Comparison of ENCODE assay signal across 14 cellular contexts in the genomic region with DNA sequence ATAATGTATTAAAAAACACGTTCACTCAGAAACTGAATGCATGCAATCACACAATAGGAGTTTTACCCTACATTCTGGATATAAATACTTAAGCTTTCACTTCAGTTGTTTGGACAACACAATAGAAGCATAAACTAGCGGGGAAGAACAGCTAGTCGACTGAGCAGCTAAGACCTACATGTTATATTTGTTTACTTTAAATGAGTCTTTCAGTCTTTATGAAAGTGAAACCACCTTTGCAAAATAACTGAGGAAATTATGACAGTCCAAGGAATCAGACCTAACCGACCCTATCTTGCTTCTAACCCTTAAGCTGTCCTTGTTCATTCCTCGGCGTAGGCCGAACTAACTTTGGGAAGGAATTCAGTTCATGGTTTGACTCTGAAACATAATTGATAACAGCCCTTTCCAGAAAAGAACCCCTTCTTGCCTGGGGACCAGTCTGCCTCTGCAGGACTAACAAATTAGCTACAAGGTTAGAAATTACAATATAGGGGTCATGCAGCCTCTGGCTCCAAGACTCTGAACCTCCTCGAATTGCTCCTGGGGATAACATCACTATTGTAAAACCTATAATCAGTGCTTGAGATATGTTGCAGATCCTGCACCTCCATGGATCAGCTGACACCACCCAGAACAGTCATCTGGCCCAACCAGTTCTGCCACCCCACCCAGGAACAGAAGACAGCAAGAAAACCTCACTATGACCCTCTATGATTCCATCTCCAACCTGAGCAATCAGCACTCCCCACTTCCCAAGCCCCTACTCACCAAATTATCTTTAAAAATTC.
DNase-seq lines count a peak whose midpoint lies in the region; ATAC-seq and TF ChIP-seq lines count a peak whose summit lies in the region.
"Had no signal": no experiment of that assay in that cellular context is flagged by ENCODE, and none has a peak within 500 bp of the region (broad histone marks: within the 10 kb centered on the region; RNA-seq: fewer than 3 reads in every experiment).

No MANE protein-coding gene starts in this region.

- H3K27me3 Mint-ChIP-seq in Calu3 (ENCODE audit: unreplicated experiment) (no peaks in the 10 kb centered on the region), natural killer cell (ENCODE audit: low read depth in 2 of 2) (peaks cover 0 to 3% of the 10 kb centered on the region in 2 donors)

- no peak overlapping the region for H3K4me3 ChIP-seq in colonic mucosa
- H3K4me3 ChIP-seq: gastroesophageal sphincter had no signal

- no TSS peak for BruUV-seq in Calu3 (replicated peaks; lab: Mats Ljungman, UMichigan)

- H3K27ac Mint-ChIP-seq in Calu3 (ENCODE audit: unreplicated experiment) (peak overlapping the region; percentile 81), natural killer cell (peak overlapping the region; percentile 93 to 95)
- H3K27ac Mint-ChIP-seq: HFFc6, nephron progenitor cell had no signal

- intact Hi-C loops in Calu3 (cut with micrococcal nuclease; ENCODE audit: unreplicated experiment) (no loop called here), colonic mucosa (cut with DNase I) (no loop called here), natural killer cell (cut with micrococcal nuclease) (no loop called here), head of caudate nucleus (cut with DNase I) (no loop called here)

- no peaks in the 10 kb centered on the region for H3K36me3 ChIP-seq in colonic mucosa
- H3K36me3 ChIP-seq: gastroesophageal sphincter had no signal

- no peak overlapping the region for H3K9ac ChIP-seq in colonic mucosa (ENCODE audit: low read depth in 2 of 2, low read length in 2 of 2)

- no peaks in the 10 kb centered on the region for H3K27me3 ChIP-seq in colonic mucosa
- H3K27me3 ChIP-seq: gastroesophageal sphincter had no signal

- H3K36me3 Mint-ChIP-seq in Calu3 (ENCODE audit: insufficient read depth, unreplicated experiment) = no peaks in the 10 kb centered on the region
- no peaks in the 10 kb centered on the region for H3K36me3 Mint-ChIP-seq in natural killer cell

- H3K4me1 ChIP-seq in colonic mucosa = no peaks in the 10 kb centered on the region
- H3K4me1 ChIP-seq: gastroesophageal sphincter had no signal

- DNase-seq in Calu3 = peak; percentile 74
- peak; percentile 34 for DNase-seq in OCI-M1 (lab: John Stamatoyannopoulos, UW)
- peak; percentile 79 for DNase-seq in colonic mucosa
- no peak for DNase-seq in natural killer cell
- no peak for DNase-seq in stimulated activated CD4-positive, alpha-beta T cell treated with anti-CD3 and anti-CD28 coated beads, Interleukin-2, amount 100 ng/mL, for 24 hours
- DNase-seq in head of caudate nucleus = no peak
- DNase-seq: anterior cingulate cortex, HFFc6, NCI-H1092 treated with DMSO at 0.1 percent for 48 hours, NCI-H510A, nephron progenitor cell, substantia nigra had no signal

- TF ChIP-seq CTCF in Calu3 (IDR thresholded peaks at IDR 0.05; ENCODE audit: unreplicated experiment) (no peak), colonic mucosa (IDR thresholded peaks at IDR 0.05) (no peak), natural killer cell (IDR thresholded peaks at IDR 0.05) (no peak)

- H3K9me3 Mint-ChIP-seq in Calu3 (ENCODE audit: low read depth, unreplicated experiment) (peaks cover 5% of the 10 kb centered on the region), natural killer cell (no peaks in the 10 kb centered on the region)
- H3K9me3 Mint-ChIP-seq: HFFc6 had no signal

- peaks cover 26% of the 10 kb centered on the region for H3K4me1 Mint-ChIP-seq in Calu3 (ENCODE audit: low read depth, unreplicated experiment)
- H3K4me1 Mint-ChIP-seq in natural killer cell = peaks cover 39% of the 10 kb centered on the region in 2 donors

- H3K4me3 Mint-ChIP-seq in Calu3 (ENCODE audit: low read depth, unreplicated experiment) (peak overlapping the region; percentile 62), natural killer cell (peak overlapping the region; percentile 57)
- H3K4me3 Mint-ChIP-seq: HFFc6, nephron progenitor cell had no signal

- peak overlapping the region; percentile 36 for H3K27ac ChIP-seq in colonic mucosa
- H3K27ac ChIP-seq: gastroesophageal sphincter had no signal

- ATAC-seq in natural killer cell (peak; percentile 35 to 56 (median 35)), HG03196 (IDR thresholded peaks at IDR 0.05; ENCODE audit: unreplicated experiment) (no peak)
- ATAC-seq: gastroesophageal sphincter had no signal

- no peaks in the 10 kb centered on the region for H3K9me3 ChIP-seq in colonic mucosa
- H3K9me3 ChIP-seq: gastroesophageal sphincter had no signal

- CTCF ChIA-PET in Calu3 (lab: Charles Lee) = interaction anchor here (0.5 kb wide), 1 partner anchor 280 kb away, joined by 4 read pairs; no protein-coding TSS in a partner anchor

Comparison
In these comparisons a context has a peak if more than half of its experiments do, and no peak if none do; other contexts are left out.
1. DNase-seq: peak in Calu3 (single experiment), OCI-M1 (single experiment) and colonic mucosa (single experiment); none in natural killer cell (single experiment), stimulated activated CD4-positive, alpha-beta T cell treated with anti-CD3 and anti-CD28 coated beads, Interleukin-2, amount 100 ng/mL, for 24 hours (0 of 2) and head of caudate nucleus (0 of 42).